ENCODE assay signal across 8 cellular contexts in the genomic region with DNA sequence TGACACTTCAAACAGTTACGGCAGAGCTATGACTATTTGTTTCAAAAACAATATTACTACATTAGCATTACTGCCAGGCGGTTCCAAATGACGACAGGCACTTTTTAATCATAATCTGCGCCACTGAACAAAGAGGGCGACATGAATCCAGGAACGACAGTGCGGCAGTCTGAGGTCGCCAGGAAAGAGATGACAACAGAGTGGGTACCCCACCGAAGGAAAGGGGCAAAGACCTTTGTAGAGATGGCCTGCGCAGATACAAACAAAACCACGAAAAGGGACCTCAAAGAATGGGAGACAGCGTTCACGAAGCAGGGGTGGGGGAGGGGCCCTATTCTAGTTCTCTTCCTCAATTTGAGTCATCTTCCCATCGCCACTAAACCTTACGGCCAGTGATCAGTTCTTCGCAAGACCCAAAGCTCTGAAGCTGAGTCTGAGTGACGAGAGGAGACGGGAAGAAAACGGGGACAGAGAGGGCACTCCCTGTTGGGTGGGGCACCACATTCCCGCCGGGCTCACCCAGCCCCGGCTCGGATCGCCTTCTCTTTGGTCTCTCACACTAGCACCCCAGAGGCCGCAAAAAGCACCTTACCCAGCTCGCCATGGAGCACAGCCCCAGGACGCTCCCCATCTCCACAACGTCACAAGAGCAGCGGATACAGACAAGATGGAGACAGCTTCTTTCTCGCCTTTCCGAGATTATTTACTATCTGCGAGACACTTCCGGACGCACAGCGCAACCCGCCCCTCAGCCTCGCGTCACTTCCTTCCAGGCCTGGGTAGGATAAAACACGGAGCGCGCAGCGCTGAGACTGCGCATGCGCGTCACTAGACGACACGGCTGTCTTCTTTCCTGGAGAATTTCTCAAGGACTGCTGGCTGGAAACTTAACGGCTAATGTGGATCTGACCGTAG. TPM values are rescaled to one million over a fixed set of nuclear protein-coding genes. Genes with fewer than 3 reads are reported as not detected.
A peak's percentile ranks its signal among the peaks of the same experiment; 100 is the strongest.
DNase-seq lines count a peak whose midpoint lies in the region; ATAC-seq, FAIRE-seq and TF ChIP-seq lines count a peak whose summit lies in the region.

A gene (minus strand): TSS at position 701 of the 915 bp plus-strand sequence. CDS start 70 bp downstream, at position 631.

- peak within 1 kb of the TSS; percentile 84 for H4K5ac ChIP-seq in H1 (ENCODE audit: insufficient read length, low read depth, low read length)

- peak within 1 kb of the TSS; percentile 100 for H3K27ac Mint-ChIP-seq in memory B cell

- H3K36me3 Mint-ChIP-seq in memory B cell = peaks cover 10% of the 10 kb centered on the region

- peak; percentile 87 to 90 for TF ChIP-seq POLR2A in H1 (IDR thresholded peaks at IDR 0.05; ENCODE audit: control extremely low read depth in 1 of 2, low read depth in 2 of 2, low read length in 2 of 2)

- H3K56ac ChIP-seq in H1 (replicated peaks; ENCODE audit: insufficient read length, low read depth, low read length) = peak within 1 kb of the TSS; percentile 77

- peak within 1 kb of the TSS; percentile 94; the same call in 1 of the 2 replicates for H2BK12ac ChIP-seq in H1 (ENCODE audit: low read depth, low read length)

- no peaks in the 10 kb centered on the region for H3K9me3 Mint-ChIP-seq in memory B cell

- no peaks in the 10 kb centered on the region for H4K20me1 ChIP-seq in H1 (replicated peaks in 1 of 2; ENCODE audit: control insufficient read depth in 1 of 2, insufficient read depth in 2 of 2, low read length in 2 of 2)

- H2AK5ac ChIP-seq in H1 (ENCODE audit: low read depth, low read length) = peak within 1 kb of the TSS; percentile 80; the same call in 1 of the 2 replicates

- peak within 1 kb of the TSS; percentile 68 to 97 (median 94) for H3K9ac ChIP-seq in H1 (replicated peaks in 1 of 4; ENCODE audit: extremely low read depth in 1 of 4, low read depth in 3 of 4, low read length in 3 of 4)

- H3K27ac ChIP-seq in H1 (ENCODE audit: low read depth, low read length) = peak within 1 kb of the TSS; percentile 94

- H2BK120ac ChIP-seq in H1 (replicated peaks; ENCODE audit: low read depth, low read length) = no peak within 1 kb of the TSS

- no peak within 1 kb of the TSS for H2BK20ac ChIP-seq in H1 (ENCODE audit: low read length)

- no peak within 1 kb of the TSS for H3K14ac ChIP-seq in H1 (ENCODE audit: insufficient read length)

- CTCF ChIA-PET in H1 (lab: Charles Lee; ENCODE audit: partially characterized antibody) = interaction anchor here (0.7 to 1.4 kb wide), 3 partner anchors 155 to 367 kb away, joined by 3 to 5 read pairs (median 4); a partner anchor contains a TSS

- no peak for TF ChIP-seq CTCF in H1 (IDR thresholded peaks at IDR 0.05; ENCODE audit: control extremely low read depth in 1 of 3, insufficient read depth in 1 of 3, low read depth in 1 of 3, low read length in 3 of 3)

- WGBS in H1 (ENCODE audit: extremely low coverage in 1 of 2, insufficient coverage in 1 of 2, insufficient read length in 1 of 2, insufficient replicate concordance in 2 of 2, low coverage in 1 of 2, low lambda C conversion rate in 2 of 2, missing lambda C conversion rate in 1 of 2), 2 experiments = 3% methylated on average over 49 of the region's 49 CpGs; no CpG with 5 or more reads in 1 of the 2 experiments

- H2AFZ ChIP-seq in H1 (ENCODE audit: low read length) = peak within 1 kb of the TSS; percentile 98

- TF ChIP-seq EP300 in H1 (IDR thresholded peaks at IDR 0.05; ENCODE audit: borderline replicate concordance in 1 of 2, low read depth in 2 of 2, low read length in 2 of 2) = no peak

- no peaks in the 10 kb centered on the region; the same call in 1 of the 2 replicates for H3K79me1 ChIP-seq in H1 (ENCODE audit: low read depth, low read length)

- peaks cover 0 to 52% of the 10 kb centered on the region in 2 experiments; a peak in 3 of 4 replicates for H3K79me2 ChIP-seq in H1 (ENCODE audit: control insufficient read depth in 1 of 2, insufficient read depth in 2 of 2, low read length in 2 of 2)

- no peaks in the 10 kb centered on the region for H3K36me3 ChIP-seq in H1 (ENCODE audit: control insufficient read depth in 2 of 4, insufficient read depth in 4 of 4, low read length in 3 of 4)

- no peaks in the 10 kb centered on the region for H3K4me1 ChIP-seq in H1 (replicated peaks in 1 of 4; ENCODE audit: control insufficient read depth in 3 of 4, insufficient read depth in 4 of 4, low read length in 3 of 4)

- peak within 1 kb of the TSS; percentile 84 for H3K18ac ChIP-seq in H1 (ENCODE audit: extremely low read depth, low read length)

- peak within 1 kb of the TSS; percentile 77 to 83 for H3K4me2 ChIP-seq in H1 (ENCODE audit: insufficient read depth in 1 of 2, low read depth in 2 of 2, low read length in 2 of 2)

- peak; percentile 95 for FAIRE-seq in HTR-8/SVneo (lab: Jason Lieb, UNC)
- peak; percentile 99 for FAIRE-seq in H1 (lab: Jason Lieb, UNC)

- no peak within 1 kb of the TSS for H3K23ac ChIP-seq in H1 (ENCODE audit: insufficient read length)

- no peaks in the 10 kb centered on the region for H3K9me3 ChIP-seq in H1 (ENCODE audit: insufficient read depth in 2 of 2, low read depth in 1 of 2, low read length in 1 of 2)

- H3K4me3 ChIP-seq in H1 (ENCODE audit: extremely low read depth in 1 of 4, insufficient read depth in 2 of 4, low read depth in 3 of 4, low read length in 4 of 4) = peak within 1 kb of the TSS; percentile 91 to 99 (median 94)

- POLR2A ChIA-PET in H1 (lab: Charles Lee; ENCODE audit: partially characterized antibody) = interaction anchor here (0.8 to 1.6 kb wide), 2 partner anchors 12 to 208 kb away, joined by 3 to 19 read pairs; no protein-coding TSS in a partner anchor

- no peak within 1 kb of the TSS for H3K4ac ChIP-seq in H1 (replicated peaks; ENCODE audit: insufficient read length, low read depth, low read length)

- no peak for TF ChIP-seq RAD21 in H1 (IDR thresholded peaks at IDR 0.05 in 1 of 2, conservative IDR thresholded peaks at IDR 0.05 in 1 of 2; ENCODE audit: low read depth in 2 of 2, low read length in 2 of 2)

- H3K23me2 ChIP-seq in H1 (ENCODE audit: low read depth, low read length) = peaks cover 4% of the 10 kb centered on the region

- no peaks in the 10 kb centered on the region for H3K27me3 Mint-ChIP-seq in memory B cell

- H4K8ac ChIP-seq in H1 (ENCODE audit: extremely low read depth, insufficient read depth, low read length) = peak within 1 kb of the TSS; percentile 96; the same call in 1 of the 2 replicates

- no peak within 1 kb of the TSS for H4K91ac ChIP-seq in H1 (replicated peaks; ENCODE audit: insufficient read length, low read length)

- H3K27me3 ChIP-seq in H1 (replicated peaks in 1 of 4; ENCODE audit: control insufficient read depth in 3 of 4, extremely low read depth in 1 of 4, insufficient read depth in 3 of 4, low read length in 3 of 4) = no peaks in the 10 kb centered on the region

- DNase-seq in COLO829 (ENCODE audit: low spot score) (peak; percentile 85), HTR-8/SVneo (ENCODE audit: insufficient read length, low spot score) (peak; percentile 91), NOMO-1 treated with dmso at 0.1 percent for 144 hours (lab: John Stamatoyannopoulos, UW; ENCODE audit: unreplicated experiment) (peak; percentile 91), H1 (ENCODE audit: low read depth in 1 of 2, low spot score in 2 of 2) (peak; percentile 71 to 83), memory B cell (ENCODE audit: low spot score in 2 of 2) (peak; percentile 85 to 86)
- DNase-seq in activated CD8-positive, alpha-beta memory T cell treated with anti-CD3 and anti-CD28 coated beads for 48 hours (ENCODE audit: low read depth in 2 of 3, low spot score in 2 of 3) = peak; percentile 71 to 79 (median 77)
- DNase-seq in stimulated activated CD8-positive, alpha-beta memory T cell treated with anti-CD3 and anti-CD28 coated beads, Interleukin-12 subunit alpha, Interleukin-12 subunit beta, amount 100 ng/mL, for 24 hours (ENCODE audit: extremely low read depth) = peak; percentile 80

- ATAC-seq in GM21367 (IDR thresholded peaks at IDR 0.05; ENCODE audit: unreplicated experiment) (peak; percentile 99), memory B cell (ENCODE audit: low read depth) (peak; percentile 95)

- peak within 1 kb of the TSS; percentile 92; the same call in 1 of the 2 replicates for H2BK15ac ChIP-seq in H1 (ENCODE audit: low read length)

- peak within 1 kb of the TSS; percentile 97 for H2BK5ac ChIP-seq in H1 (ENCODE audit: low read depth, low read length)

- H3K4me3 Mint-ChIP-seq in memory B cell = peak within 1 kb of the TSS; percentile 98

- H3K4me1 Mint-ChIP-seq in memory B cell = peaks cover 24% of the 10 kb centered on the region

TF ChIP-seq in H1, 55 proteins besides CTCF, POLR2A, EP300 and RAD21 (continues in another document):
- TF ChIP-seq NRF1 (IDR thresholded peaks at IDR 0.05; ENCODE audit: low read depth, low read length) (peak; percentile 49), TAF7 (optimal IDR thresholded peaks at IDR 0.05; ENCODE audit: borderline replicate concordance, low read depth, low read length) (no peak), PHF8 (conservative IDR thresholded peaks at IDR 0.05; ENCODE audit: low read depth, low read length) (peak; percentile 84), TCF12 (IDR thresholded peaks at IDR 0.05; ENCODE audit: low read depth, low read length) (no peak), RBBP5 (IDR thresholded peaks at IDR 0.05; ENCODE audit: borderline replicate concordance, low read depth, low read length) (0 out of 2 replicates have a peak, but pooled peaks have one; percentile 53), TEAD4 (IDR thresholded peaks at IDR 0.05; ENCODE audit: low read depth, low read length) (no peak), RNF2 (IDR thresholded peaks at IDR 0.05; ENCODE audit: borderline replicate concordance, low read depth, low read length, missing control alignments, poor library complexity, severe bottlenecking) (no peak)

RNA-seq across cellular contexts. Expression of the gene that starts here (rescaled TPM):
- total RNA-seq in H1 (2021; fragmentation: NEBNext Ultra II Directional; extraction: Animal tissue kit (Norgen Biotek cat#: 25700)) = 38.0 and 38.6 TPM in 2 replicates
- polyA plus RNA-seq in H1 (2011; rRNA removed) = 10.1 and 15.4 TPM in 2 replicates
- polyA plus RNA-seq in H1 (2011; cell fraction: cytosol; rRNA removed) = 25.4 TPM
- polyA plus RNA-seq in H1 (2011; cell fraction: nucleus; rRNA removed) = 4.1 TPM
- 20.7 to 37.9 TPM (median 27.3 TPM) in 4 replicates for polyA plus RNA-seq in H1 (2012, experiment 1 of 2)
- 2.2 TPM for polyA plus RNA-seq in H1 (2012, experiment 2 of 2)
- 42.8 TPM for polyA plus RNA-seq in H1 (2013, experiment 1 of 2)
- 45.1 TPM for polyA plus RNA-seq in H1 (2013, experiment 2 of 2)
- polyA minus RNA-seq in H1 (2011; rRNA and poly(A)+ RNA removed) = 43.9 and 55.2 TPM in 2 replicates
- 29.1 TPM for polyA minus RNA-seq in H1 (2011; cell fraction: cytosol; rRNA and poly(A)+ RNA removed)
- polyA minus RNA-seq in H1 (2011; cell fraction: nucleus; rRNA and poly(A)+ RNA removed) = 18.3 TPM

Comparison
In these comparisons a context has a peak if more than half of its experiments do, and no peak if none do; other contexts are left out.
1. Peak in every context shown above with its lines: DNase-seq, ATAC-seq, H3K4me3 ChIP-seq and H3K27ac ChIP-seq.